ENCODE assay signal across 8 cellular contexts in the genomic region with DNA sequence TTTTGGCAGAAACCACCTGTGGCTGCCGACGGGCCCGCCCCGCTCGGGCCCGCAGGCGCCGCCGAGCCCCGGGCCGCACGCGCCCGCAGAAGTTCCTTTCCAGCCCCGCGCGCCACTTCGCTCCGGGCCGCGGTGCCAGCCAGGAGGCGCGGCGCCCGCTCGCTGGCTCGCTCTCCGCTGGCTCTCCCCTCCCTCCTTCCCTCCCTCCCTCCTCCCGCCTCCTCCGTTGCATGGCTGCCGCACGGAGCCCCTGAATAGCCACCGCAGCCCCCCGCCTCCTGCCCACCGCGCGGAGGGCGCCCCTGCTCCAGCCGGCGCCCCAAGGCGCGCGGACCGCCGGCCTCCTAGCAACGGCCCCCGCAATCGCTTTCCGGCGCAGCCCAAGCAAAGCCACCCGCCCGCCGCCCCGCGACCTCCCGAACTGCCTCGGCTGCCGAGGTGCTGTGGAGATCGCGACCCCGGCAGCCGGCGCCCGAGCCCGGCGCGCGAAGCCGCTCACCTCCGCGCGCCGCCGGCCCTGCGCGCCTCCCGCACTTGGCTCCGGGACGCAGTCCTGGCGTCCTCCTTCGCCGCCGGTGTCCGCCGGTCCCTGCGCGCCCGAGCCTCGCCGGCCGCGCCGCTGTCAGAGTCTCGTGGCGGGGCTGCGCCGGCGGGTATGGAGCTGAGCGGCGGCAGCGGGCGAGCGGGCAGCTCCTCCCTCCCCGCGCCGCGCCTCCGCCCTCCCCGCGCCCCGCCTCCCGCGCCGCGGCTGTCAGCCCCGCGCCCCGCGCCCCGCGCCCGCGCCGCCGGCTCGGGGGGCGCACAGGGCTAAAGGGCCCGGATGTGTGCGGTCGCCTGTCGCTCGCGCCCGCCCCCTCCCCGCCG. TPM values are rescaled to one million over a fixed set of nuclear protein-coding genes. Genes with fewer than 3 reads are reported as not detected.
DNase-seq lines count a peak whose midpoint lies in the region; ATAC-seq and TF ChIP-seq lines count a peak whose summit lies in the region.

A gene (minus strand): TSS at position 657 of the 864 bp plus-strand sequence.

- H3K36me3 Mint-ChIP-seq in brain (no peaks in the 10 kb centered on the region), immature natural killer cell (no peaks in the 10 kb centered on the region)

- H3K4me2 ChIP-seq in BLaER1, result peak within 1 kb of the TSS; percentile 99

- no peak for TF ChIP-seq CTCF in brain (conservative IDR thresholded peaks at IDR 0.05)

- peaks cover 13% of the 10 kb centered on the region for H3K4me1 ChIP-seq in BLaER1
- H3K4me1 ChIP-seq in skeletal muscle tissue (ENCODE audit: control insufficient read depth in 3 of 3, insufficient read depth in 3 of 3, low read length in 3 of 3), result peaks cover 11 to 20% (median 16%) of the 10 kb centered on the region in 3 donors

- H3K9me3 ChIP-seq in BLaER1 (no peaks in the 10 kb centered on the region), skeletal muscle tissue (ENCODE audit: control insufficient read depth in 3 of 3, low read length in 3 of 3) (no peaks in the 10 kb centered on the region)

- H3K27me3 Mint-ChIP-seq in brain (peaks cover 80% of the 10 kb centered on the region), immature natural killer cell (ENCODE audit: low read depth in 3 of 3) (peaks cover 24 to 43% (median 34%) of the 10 kb centered on the region in 3 donors)

- H3K4me3 Mint-ChIP-seq in brain (peak within 1 kb of the TSS; percentile 89 to 94 (median 91)), immature natural killer cell (peak within 1 kb of the TSS; percentile 71 to 80 (median 78))

- H3K27me3 ChIP-seq in BLaER1 (peaks cover 79% of the 10 kb centered on the region), skeletal muscle tissue (ENCODE audit: control insufficient read depth in 3 of 3, insufficient read depth in 3 of 3, low read length in 3 of 3) (peaks cover 16 to 34% (median 18%) of the 10 kb centered on the region in 3 donors)

- H3K9ac ChIP-seq in BLaER1 (peak within 1 kb of the TSS; percentile 32), skeletal muscle tissue (ENCODE audit: low read depth in 1 of 3, low read length in 3 of 3) (peak within 1 kb of the TSS; percentile 63 to 82 (median 77))

- H3K4me3 ChIP-seq in BLaER1 (peak within 1 kb of the TSS; percentile 72), skeletal muscle tissue (ENCODE audit: low read length in 3 of 3) (peak within 1 kb of the TSS; percentile 78 to 87 (median 87))

- H4K20me1 ChIP-seq in BLaER1, result peaks cover 44% of the 10 kb centered on the region

- H3K4me1 Mint-ChIP-seq in brain, result peaks cover 52% of the 10 kb centered on the region
- peaks cover 11 to 15% of the 10 kb centered on the region in 2 donors for H3K4me1 Mint-ChIP-seq in immature natural killer cell

- H3K27ac Mint-ChIP-seq in brain (peak within 1 kb of the TSS; percentile 22 to 68 (median 43)), immature natural killer cell (no peak within 1 kb of the TSS)

- H3K27ac ChIP-seq in BLaER1 (no peak within 1 kb of the TSS), skeletal muscle tissue (ENCODE audit: low read depth, low read length) (peak within 1 kb of the TSS; percentile 64)

- peak; percentile 20 for DNase-seq in NCI-H526 treated with DMSO at 0.1 percent for 48 hours (lab: John Stamatoyannopoulos, UW)
- peak; percentile 3 to 10 (median 6) for DNase-seq in immature natural killer cell

- peak; percentile 31 for ATAC-seq in GM19351 (IDR thresholded peaks at IDR 0.05; ENCODE audit: unreplicated experiment)
- no peak for ATAC-seq in HG03457 (IDR thresholded peaks at IDR 0.05; ENCODE audit: unreplicated experiment)
- no peak for ATAC-seq in GM21576 (IDR thresholded peaks at IDR 0.05; ENCODE audit: unreplicated experiment)

- H3K36me3 ChIP-seq in BLaER1, result no peaks in the 10 kb centered on the region
- no peaks in the 10 kb centered on the region for H3K36me3 ChIP-seq in skeletal muscle tissue (ENCODE audit: control insufficient read depth in 3 of 3, insufficient read depth in 3 of 3, low read length in 3 of 3)

- H3K9me3 Mint-ChIP-seq in brain (peaks cover 0 to 11% (median 0%) of the 10 kb centered on the region in 5 experiments), immature natural killer cell (peaks cover 0 to 7% (median 0%) of the 10 kb centered on the region in 6 donors)

RNA-seq across cellular contexts. Expression of the gene that starts here (rescaled TPM):
- polyA plus RNA-seq in brain (ENCODE audit: insufficient read depth, low read depth, low replicate concordance), result 20.7 TPM
- polyA plus RNA-seq in immature natural killer cell, result not detected
- total RNA-seq in skeletal muscle tissue, result 2.6 TPM

Comparison
In these comparisons a context has a peak if more than half of its experiments do, and no peak if none do; other contexts are left out.
1. RNA of the gene that starts here (polyA plus RNA-seq): 20.7 TPM in brain (single experiment); not detected in immature natural killer cell; every median in the first group is over 10 times any median in the second.
2. Peak in DNase-seq in immature natural killer cell; RNA of the gene not detected or under 1 TPM.
3. H3K27ac Mint-ChIP-seq: peak in brain (5 of 5); none in immature natural killer cell (0 of 6).